ENCODE assay signal across 19 cellular contexts in genomic region chr3:62011667-62012066, GRCh38.
"Had no signal": no experiment of that assay in that cellular context is flagged by ENCODE, and none has a peak within 500 bp of the region (broad histone marks: within the 10 kb centered on the region; RNA-seq: fewer than 3 reads in every experiment).

No MANE protein-coding gene starts in this region.

- H3K27ac ChIP-seq: esophagus muscularis mucosa, lower lobe of right lung, parathyroid adenoma, stomach, testis had no signal

- ATAC-seq: activated CD8-positive, alpha-beta T cell treated with anti-CD3 and anti-CD28 coated beads, Interleukin-2, amount 10 ng/mL, durations not matched to agents 7 days and 5 days; lower lobe of right lung; natural killer cell; sciatic nerve; stimulated activated effector memory CD8-positive, alpha-beta T cell treated with anti-CD3 and anti-CD28 coated beads, Interleukin-12 subunit alpha, Interleukin-12 subunit beta, amount 100 ng/mL, for 72 hours had no signal

- H3K9me3 ChIP-seq: esophagus muscularis mucosa, lower lobe of right lung, stomach, testis had no signal

- H3K27me3 ChIP-seq: esophagus muscularis mucosa, stomach, testis had no signal

- H3K4me3 ChIP-seq: esophagus muscularis mucosa, lower lobe of right lung, stomach, testis had no signal

- H3K36me3 ChIP-seq: esophagus muscularis mucosa, lower lobe of right lung had no signal

- H3K4me1 ChIP-seq: lower lobe of right lung, parathyroid adenoma, testis had no signal

- DNase-seq: activated CD4-positive, alpha-beta T cell treated with anti-CD3 and anti-CD28 coated beads, Interleukin-2, amount 10 ng/mL, durations not matched to agents 24 days and 14 days; activated CD8-positive, alpha-beta T cell treated with anti-CD3 and anti-CD28 coated beads, Interleukin-2, amount 10 ng/mL, durations not matched to agents 7 days and 5 days; activated naive CD4-positive, alpha-beta T cell treated with anti-CD3 and anti-CD28 coated beads for 36 hours; activated T-cell treated with anti-CD3 and anti-CD28 coated beads, Interleukin-2, amount 50 U/mL, for 24 hours; anterior cingulate cortex; cortex of kidney; effector CD4-positive, alpha-beta T cell; left cardiac atrium; lower lobe of right lung; natural killer cell; stimulated activated CD4-positive, alpha-beta T cell treated with anti-CD3 and anti-CD28 coated beads, Interleukin-4, amount 100 ng/mL, for 24 hours; stomach; T-helper 1 cell; T-helper 9 cell; testis had no signal
